In genomic region chr6:53614676-53615075, GRCh38 we compare ENCODE assay signal across 1 cellular context.
A peak's percentile ranks its signal among the peaks of the same experiment; 100 is the strongest.
TF ChIP-seq lines count a peak whose summit lies in the region.

No MANE protein-coding gene starts in this region.

TF ChIP-seq in HepG2, 621 proteins besides CTCF, POLR2A, EP300 and RAD21 (continued from another document and continues in another):
- no peak for TF ChIP-seq YEATS4 (CRISPR knock-in tag; IDR thresholded peaks at IDR 0.05; ENCODE audit: borderline replicate concordance)
- peak; percentile 83; the same call in 1 of the 2 replicates for TF ChIP-seq KAT7 (CRISPR knock-in tag; IDR thresholded peaks at IDR 0.05; ENCODE audit: borderline replicate concordance)
- peak; percentile 55; the same call in 1 of the 2 replicates for TF ChIP-seq ERF (CRISPR knock-in tag; IDR thresholded peaks at IDR 0.05)
- TF ChIP-seq ZNF784 (CRISPR knock-in tag; IDR thresholded peaks at IDR 0.05; ENCODE audit: borderline replicate concordance), result no peak
- no peak for TF ChIP-seq DR1 (CRISPR knock-in tag; IDR thresholded peaks at IDR 0.05)
- TF ChIP-seq MAZ (IDR thresholded peaks at IDR 0.05; ENCODE audit: borderline replicate concordance, low read depth, low read length), result no peak
- TF ChIP-seq MAZ (CRISPR knock-in tag; IDR thresholded peaks at IDR 0.05; ENCODE audit: low read depth), result no peak
- TF ChIP-seq SSRP1 (CRISPR knock-in tag; IDR thresholded peaks at IDR 0.05), result no peak; the same call in 1 of the 2 replicates
- TF ChIP-seq BCL3 (CRISPR knock-in tag; IDR thresholded peaks at IDR 0.05), result no peak
- TF ChIP-seq ZNF431 (CRISPR knock-in tag; IDR thresholded peaks at IDR 0.05; ENCODE audit: borderline replicate concordance, low read depth), result no peak
- no peak for TF ChIP-seq NR1H2 (CRISPR knock-in tag; IDR thresholded peaks at IDR 0.05; ENCODE audit: borderline replicate concordance, low read depth)
- TF ChIP-seq RFX3 (CRISPR knock-in tag; IDR thresholded peaks at IDR 0.05), result no peak
- TF ChIP-seq ATAD3A (CRISPR knock-in tag; IDR thresholded peaks at IDR 0.05), result no peak
- TF ChIP-seq PBX3 (CRISPR knock-in tag; IDR thresholded peaks at IDR 0.05; ENCODE audit: borderline replicate concordance), result no peak
- no peak for TF ChIP-seq REL (CRISPR knock-in tag; conservative IDR thresholded peaks at IDR 0.05)
- no peak for TF ChIP-seq ZNF276 (CRISPR knock-in tag; IDR thresholded peaks at IDR 0.05; ENCODE audit: low read depth)
- TF ChIP-seq ZBTB38 (CRISPR knock-in tag; IDR thresholded peaks at IDR 0.05), result no peak
- TF ChIP-seq ZKSCAN5 (CRISPR knock-in tag; IDR thresholded peaks at IDR 0.05), result no peak
- peak; percentile 78 for TF ChIP-seq FOXP4 (CRISPR knock-in tag; IDR thresholded peaks at IDR 0.05)
- TF ChIP-seq ZNF652 (CRISPR knock-in tag; IDR thresholded peaks at IDR 0.05; ENCODE audit: borderline replicate concordance, low read depth), result no peak
- no peak for TF ChIP-seq DBP (CRISPR knock-in tag; IDR thresholded peaks at IDR 0.05; ENCODE audit: not compliant biosample characterization)
- TF ChIP-seq MAF1 (CRISPR knock-in tag; IDR thresholded peaks at IDR 0.05; ENCODE audit: borderline replicate concordance), result no peak
- no peak for TF ChIP-seq ZBTB7B (CRISPR knock-in tag; IDR thresholded peaks at IDR 0.05)
- no peak for TF ChIP-seq HNF4G (IDR thresholded peaks at IDR 0.05; ENCODE audit: borderline replicate concordance, low read depth, low read length)
- TF ChIP-seq HNF4G (CRISPR knock-in tag; IDR thresholded peaks at IDR 0.05; ENCODE audit: borderline replicate concordance, low read depth), result no peak
- TF ChIP-seq CSRNP2 (CRISPR knock-in tag; conservative IDR thresholded peaks at IDR 0.05; ENCODE audit: low read depth), result no peak
- TF ChIP-seq ZNF20 (CRISPR knock-in tag; IDR thresholded peaks at IDR 0.05), result no peak
- no peak for TF ChIP-seq ZBTB46 (CRISPR knock-in tag; IDR thresholded peaks at IDR 0.05; ENCODE audit: borderline replicate concordance)
- TF ChIP-seq NFIC (IDR thresholded peaks at IDR 0.05; ENCODE audit: low read length), result no peak; the same call in 1 of the 2 replicates
- TF ChIP-seq ZXDC (CRISPR knock-in tag; IDR thresholded peaks at IDR 0.05), result no peak
- no peak for TF ChIP-seq MAFF (IDR thresholded peaks at IDR 0.05; ENCODE audit: low read depth, low read length)
- TF ChIP-seq ZNF235 (CRISPR knock-in tag; IDR thresholded peaks at IDR 0.05; ENCODE audit: borderline replicate concordance), result no peak
- TF ChIP-seq GLI4 (CRISPR knock-in tag; IDR thresholded peaks at IDR 0.05; ENCODE audit: borderline replicate concordance), result no peak
- no peak for TF ChIP-seq HMGXB3 (CRISPR knock-in tag; IDR thresholded peaks at IDR 0.05; ENCODE audit: borderline replicate concordance)
- no peak for TF ChIP-seq ZNF607 (CRISPR knock-in tag; IDR thresholded peaks at IDR 0.05; ENCODE audit: borderline replicate concordance)
- no peak for TF ChIP-seq HNRNPL (IDR thresholded peaks at IDR 0.05; ENCODE audit: low read depth, low read length)
- TF ChIP-seq ZNF782 (CRISPR knock-in tag; IDR thresholded peaks at IDR 0.05; ENCODE audit: borderline replicate concordance), result no peak
- TF ChIP-seq FOXA1 (IDR thresholded peaks at IDR 0.05), result no peak
- TF ChIP-seq FOXA1 (CRISPR knock-in tag; IDR thresholded peaks at IDR 0.05), result peak; percentile 43; the same call in 1 of the 2 replicates
- no peak for TF ChIP-seq ZNF83 (CRISPR knock-in tag; IDR thresholded peaks at IDR 0.05; ENCODE audit: borderline replicate concordance)
- TF ChIP-seq DNMT3B (CRISPR knock-in tag; conservative IDR thresholded peaks at IDR 0.05), result no peak
- no peak for TF ChIP-seq HOXA7 (CRISPR knock-in tag; IDR thresholded peaks at IDR 0.05)
- no peak for TF ChIP-seq HMGA1 (CRISPR knock-in tag; conservative IDR thresholded peaks at IDR 0.05)
- TF ChIP-seq PTBP1 (IDR thresholded peaks at IDR 0.05; ENCODE audit: low read depth, low read length, poor library complexity, severe bottlenecking), result no peak
- TF ChIP-seq FOXA3 (CRISPR knock-in tag; IDR thresholded peaks at IDR 0.05), result peak; percentile 74
- no peak for TF ChIP-seq ZNF720 (CRISPR knock-in tag; IDR thresholded peaks at IDR 0.05)
